Comparison of ENCODE assay signal across 23 cellular contexts in genomic region chr4:7263166-7263565, GRCh38.
"Had no signal": no experiment of that assay in that cellular context is flagged by ENCODE, and none has a peak within 500 bp of the region (broad histone marks: within the 10 kb centered on the region; RNA-seq: fewer than 3 reads in every experiment).

No MANE protein-coding gene starts in this region.

- H3K9me3 Mint-ChIP-seq: activated naive CD8-positive, alpha-beta T cell treated with anti-CD3 and anti-CD28 coated beads, Interleukin-2, amount 50 U/mL, for 24 hours; natural killer cell; T-helper 1 cell treated with Interleukin-12 subunit alpha and Interleukin-12 subunit beta and Interleukin-4 antibody, amounts not matched to agents 30 μg/mL and 1 μg/mL, for 36 hours had no signal

- ATAC-seq: activated CD4-positive, alpha-beta T cell treated with anti-CD3 and anti-CD28 coated beads for 36 hours; activated naive CD8-positive, alpha-beta T cell treated with anti-CD3 and anti-CD28 coated beads, Interleukin-2, amount 50 U/mL, for 24 hours; activated T-cell treated with anti-CD3 and anti-CD28 coated beads, Interleukin-2, amount 50 U/mL, for 72 hours; gastrocnemius medialis; left ventricle myocardium superior; natural killer cell; upper lobe of right lung; WTC11 had no signal

- H3K4me3 ChIP-seq: gastrocnemius medialis, ovary, prostate gland, right atrium auricular region, spleen, upper lobe of right lung had no signal

- H3K27ac Mint-ChIP-seq: activated CD4-positive, alpha-beta memory T cell treated with anti-CD3 and anti-CD28 coated beads for 36 hours; activated CD4-positive, alpha-beta T cell treated with anti-CD3 and anti-CD28 coated beads for 36 hours; activated naive CD8-positive, alpha-beta T cell treated with anti-CD3 and anti-CD28 coated beads, Interleukin-2, amount 50 U/mL, for 24 hours; activated T-cell treated with anti-CD3 and anti-CD28 coated beads, Interleukin-2, amount 50 U/mL, for 72 hours; natural killer cell; T-helper 1 cell treated with Interleukin-12 subunit alpha and Interleukin-12 subunit beta and Interleukin-4 antibody, amounts not matched to agents 30 μg/mL and 1 μg/mL, for 36 hours had no signal

- H3K4me1 Mint-ChIP-seq: activated CD4-positive, alpha-beta T cell treated with anti-CD3 and anti-CD28 coated beads for 36 hours; activated naive CD8-positive, alpha-beta T cell treated with anti-CD3 and anti-CD28 coated beads, Interleukin-2, amount 50 U/mL, for 24 hours; natural killer cell had no signal

- H3K36me3 ChIP-seq: gastrocnemius medialis, neutrophil, ovary, prostate gland, right atrium auricular region, spleen, upper lobe of right lung had no signal

- H3K4me3 Mint-ChIP-seq: activated CD4-positive, alpha-beta memory T cell treated with anti-CD3 and anti-CD28 coated beads for 36 hours; activated CD4-positive, alpha-beta T cell treated with anti-CD3 and anti-CD28 coated beads for 36 hours; activated naive CD8-positive, alpha-beta T cell treated with anti-CD3 and anti-CD28 coated beads, Interleukin-2, amount 50 U/mL, for 24 hours; activated T-cell treated with anti-CD3 and anti-CD28 coated beads, Interleukin-2, amount 50 U/mL, for 72 hours; natural killer cell; T-helper 1 cell treated with Interleukin-12 subunit alpha and Interleukin-12 subunit beta and Interleukin-4 antibody, amounts not matched to agents 30 μg/mL and 1 μg/mL, for 36 hours; WTC11 had no signal

- H3K9me3 ChIP-seq: gastrocnemius medialis, neutrophil, ovary, prostate gland, right atrium auricular region, upper lobe of right lung had no signal

- DNase-seq: activated CD4-positive, alpha-beta memory T cell treated with anti-CD3 and anti-CD28 coated beads for 36 hours; activated CD4-positive, alpha-beta T cell treated with anti-CD3 and anti-CD28 coated beads for 36 hours; activated effector memory CD4-positive, alpha-beta T cell treated with Interleukin-2 at 50 U/mL for 16 hours; activated naive CD4-positive, alpha-beta T cell treated with anti-CD3 and anti-CD28 coated beads, Interleukin-2, amount 50 U/mL, for 16 hours; activated naive CD8-positive, alpha-beta T cell treated with anti-CD3 and anti-CD28 coated beads, Interleukin-2, amount 50 U/mL, for 24 hours; activated T-cell treated with anti-CD3 and anti-CD28 coated beads, Interleukin-2, amount 50 U/mL, for 72 hours; erythroblast; gastrocnemius medialis; hypothalamus; left ventricle myocardium superior; midbrain; natural killer cell; ovary; spleen; stimulated activated CD4-positive, alpha-beta T cell treated with anti-CD3 and anti-CD28 coated beads, Interleukin-4, amount 100 ng/mL, for 1 hour; stimulated activated naive CD4-positive, alpha-beta T cell treated with Interleukin-2 at 50 U/mL for 16 hours; T1000; upper lobe of right lung had no signal

- H3K27ac ChIP-seq: gastrocnemius medialis, neutrophil, ovary, prostate gland, right atrium auricular region, spleen, upper lobe of right lung had no signal

- H3K27me3 ChIP-seq: gastrocnemius medialis, ovary, right atrium auricular region, upper lobe of right lung had no signal

- H3K4me1 ChIP-seq: prostate gland, spleen, upper lobe of right lung had no signal

- H3K36me3 Mint-ChIP-seq: activated CD4-positive, alpha-beta memory T cell treated with anti-CD3 and anti-CD28 coated beads for 36 hours; natural killer cell had no signal
